ENCODE assay signal across 8 cellular contexts in the genomic region with DNA sequence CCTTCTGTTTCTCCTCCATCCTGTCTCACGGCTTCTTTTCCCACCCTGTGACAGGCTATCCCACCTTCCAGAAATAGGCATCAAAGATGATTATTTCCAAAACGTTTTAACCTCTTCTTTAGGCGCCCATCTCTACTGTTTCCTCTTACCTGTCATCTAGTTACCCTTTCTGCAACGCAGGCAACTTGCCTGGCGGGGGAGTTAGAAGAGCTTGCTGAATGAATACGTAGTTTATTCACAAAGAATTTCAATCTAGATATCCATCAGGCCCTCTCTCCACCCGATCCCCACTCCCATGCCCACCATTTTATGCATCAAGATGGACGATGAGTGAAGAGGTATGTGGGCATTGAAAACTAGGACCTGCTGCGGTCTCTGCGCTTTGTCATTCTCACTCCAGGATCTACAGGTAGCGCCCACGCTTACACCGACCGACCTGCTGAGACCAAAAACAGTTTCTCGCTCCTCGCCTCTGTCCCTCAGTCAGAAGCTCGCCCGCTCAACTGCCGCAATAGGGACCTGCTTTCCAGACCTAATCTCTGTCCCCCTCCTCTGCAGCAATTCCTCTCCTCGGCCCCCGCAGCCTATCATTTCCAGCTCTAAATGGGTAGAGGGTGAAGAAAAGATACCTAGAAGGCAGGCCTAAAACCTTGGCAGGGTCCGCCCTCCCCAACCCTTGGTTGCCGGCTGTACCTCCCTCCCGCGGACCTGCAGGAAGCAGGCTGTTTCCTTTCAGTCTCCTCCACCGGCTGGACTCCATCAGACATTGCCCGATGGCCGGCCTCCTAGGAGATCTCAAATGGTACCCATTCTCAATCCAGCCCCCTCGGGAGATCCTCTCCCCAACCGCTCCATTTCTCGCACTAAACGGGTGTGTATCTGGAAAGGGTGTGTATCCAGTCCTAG.
A peak's percentile ranks its signal among the peaks of the same experiment; 100 is the strongest.
DNase-seq lines count a peak whose midpoint lies in the region; ATAC-seq and TF ChIP-seq lines count a peak whose summit lies in the region.

No MANE protein-coding gene starts in this region.

- no peak for TF ChIP-seq CTCF in nephron progenitor cell (IDR thresholded peaks at IDR 0.05)

- no peaks in the 10 kb centered on the region for H3K4me1 ChIP-seq in effector memory CD4-positive, alpha-beta T cell (ENCODE audit: control insufficient read depth, insufficient read depth, low read length, poor library complexity, severe bottlenecking)

- no peaks in the 10 kb centered on the region for H3K36me3 Mint-ChIP-seq in nephron progenitor cell (ENCODE audit: low read depth)

- peak; percentile 7 to 17 for DNase-seq in activated CD4-positive, alpha-beta T cell treated with anti-CD3 and anti-CD28 coated beads for 4 hours
- DNase-seq in effector memory CD4-positive, alpha-beta T cell = peak in 1 of 3 donors; percentile 5
- DNase-seq in nephron progenitor cell (no peak), HPDE6-E6E7 (ENCODE audit: extremely low spot score) (no peak), hepatic stellate cell (ENCODE audit: low spot score) (no peak)

- H3K27ac ChIP-seq in effector memory CD4-positive, alpha-beta T cell (ENCODE audit: insufficient read depth, low read length, poor library complexity, severe bottlenecking) = peak overlapping the region; percentile 71

- H3K4me1 Mint-ChIP-seq in nephron progenitor cell = peaks cover 7% of the 10 kb centered on the region

- no peaks in the 10 kb centered on the region for H3K36me3 ChIP-seq in effector memory CD4-positive, alpha-beta T cell (ENCODE audit: control insufficient read depth, insufficient read depth, low read length)

- H3K27ac Mint-ChIP-seq in nephron progenitor cell = no peak overlapping the region

- H3K27me3 ChIP-seq in effector memory CD4-positive, alpha-beta T cell (replicated peaks; ENCODE audit: control insufficient read depth, insufficient read depth, low read length, poor library complexity, severe bottlenecking) = no peaks in the 10 kb centered on the region

- H3K9me3 Mint-ChIP-seq in nephron progenitor cell = peaks cover 58% of the 10 kb centered on the region

- ATAC-seq in GM19025 (IDR thresholded peaks at IDR 0.05; ENCODE audit: low read depth, unreplicated experiment) (peak; percentile 35), HG03103 (IDR thresholded peaks at IDR 0.05; ENCODE audit: low read depth, unreplicated experiment) (peak; percentile 30), GM19324 (IDR thresholded peaks at IDR 0.05; ENCODE audit: low FRiP score, unreplicated experiment) (no peak)

- no peaks in the 10 kb centered on the region for H3K9me3 ChIP-seq in effector memory CD4-positive, alpha-beta T cell (ENCODE audit: control insufficient read depth, low read length)

- H3K27me3 Mint-ChIP-seq in nephron progenitor cell (ENCODE audit: low read depth, poor library complexity) = peaks cover 8% of the 10 kb centered on the region

- H3K4me3 ChIP-seq in effector memory CD4-positive, alpha-beta T cell (ENCODE audit: insufficient read depth, low read depth, low read length, poor library complexity, severe bottlenecking) = peak overlapping the region; percentile 62

- peak overlapping the region; percentile 94 for H3K4me3 Mint-ChIP-seq in nephron progenitor cell

Comparison
In these comparisons a context has a peak if more than half of its experiments do, and no peak if none do; other contexts are left out.
1. DNase-seq: peak in activated CD4-positive, alpha-beta T cell treated with anti-CD3 and anti-CD28 coated beads for 4 hours (2 of 2); none in nephron progenitor cell (single experiment), HPDE6-E6E7 (single experiment) and hepatic stellate cell (single experiment).